Comparison of ENCODE assay signal across 1 cellular context in the genomic region with DNA sequence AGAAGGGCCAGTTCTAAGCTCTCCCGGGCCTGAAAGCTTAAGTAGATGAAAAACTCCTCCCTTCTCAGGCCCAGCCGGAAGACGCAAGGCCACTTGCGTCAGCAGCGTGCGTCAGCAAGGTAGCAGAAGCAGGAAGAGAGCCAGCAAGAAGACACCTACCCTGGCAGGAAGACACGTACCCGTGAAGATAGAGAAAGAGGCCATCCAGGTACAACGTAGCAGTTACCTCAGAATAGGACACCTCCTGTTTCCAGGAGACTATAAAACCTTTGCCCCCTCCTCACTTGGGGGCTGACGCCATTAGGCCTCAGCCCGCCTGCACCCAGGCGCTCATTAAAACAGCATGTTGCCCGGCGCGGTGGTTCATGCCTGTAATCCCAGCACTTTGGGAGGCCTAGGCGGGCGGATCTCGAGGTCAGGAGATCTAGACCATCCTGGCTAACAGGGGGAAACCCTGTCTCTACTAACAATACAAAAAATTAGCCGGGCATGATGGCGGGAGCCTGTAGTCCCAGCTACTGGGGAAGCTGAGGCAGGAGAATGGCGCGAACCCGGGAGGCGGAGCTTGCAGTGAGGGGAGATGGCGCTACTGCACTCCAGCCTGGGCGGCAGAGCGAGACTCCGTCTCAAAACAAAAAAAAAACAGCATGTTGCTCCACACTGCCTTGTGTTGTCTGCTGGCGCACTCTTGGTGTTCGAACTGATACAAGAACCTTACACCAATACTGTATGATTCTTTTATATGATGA.
TF ChIP-seq lines count a peak whose summit lies in the region.

No MANE protein-coding gene starts in this region.

TF ChIP-seq in K562, 482 proteins besides CTCF, POLR2A, EP300 and RAD21 (continued from another document):
- TF ChIP-seq, protein P1, sequence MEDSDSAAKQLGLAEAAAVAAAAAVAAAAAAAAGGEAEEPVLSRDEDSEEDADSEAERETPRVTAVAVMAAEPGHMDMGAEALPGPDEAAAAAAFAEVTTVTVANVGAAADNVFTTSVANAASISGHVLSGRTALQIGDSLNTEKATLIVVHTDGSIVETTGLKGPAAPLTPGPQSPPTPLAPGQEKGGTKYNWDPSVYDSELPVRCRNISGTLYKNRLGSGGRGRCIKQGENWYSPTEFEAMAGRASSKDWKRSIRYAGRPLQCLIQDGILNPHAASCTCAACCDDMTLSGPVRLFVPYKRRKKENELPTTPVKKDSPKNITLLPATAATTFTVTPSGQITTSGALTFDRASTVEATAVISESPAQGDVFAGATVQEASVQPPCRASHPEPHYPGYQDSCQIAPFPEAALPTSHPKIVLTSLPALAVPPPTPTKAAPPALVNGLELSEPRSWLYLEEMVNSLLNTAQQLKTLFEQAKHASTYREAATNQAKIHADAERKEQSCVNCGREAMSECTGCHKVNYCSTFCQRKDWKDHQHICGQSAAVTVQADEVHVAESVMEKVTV (CRISPR knock-in tag; IDR thresholded peaks at IDR 0.05): no peak
- no peak for TF ChIP-seq ZNF79 (CRISPR knock-in tag; IDR thresholded peaks at IDR 0.05; ENCODE audit: low read depth)
- TF ChIP-seq FOXA1 (IDR thresholded peaks at IDR 0.05; ENCODE audit: borderline replicate concordance): no peak
- TF ChIP-seq, protein P2, sequence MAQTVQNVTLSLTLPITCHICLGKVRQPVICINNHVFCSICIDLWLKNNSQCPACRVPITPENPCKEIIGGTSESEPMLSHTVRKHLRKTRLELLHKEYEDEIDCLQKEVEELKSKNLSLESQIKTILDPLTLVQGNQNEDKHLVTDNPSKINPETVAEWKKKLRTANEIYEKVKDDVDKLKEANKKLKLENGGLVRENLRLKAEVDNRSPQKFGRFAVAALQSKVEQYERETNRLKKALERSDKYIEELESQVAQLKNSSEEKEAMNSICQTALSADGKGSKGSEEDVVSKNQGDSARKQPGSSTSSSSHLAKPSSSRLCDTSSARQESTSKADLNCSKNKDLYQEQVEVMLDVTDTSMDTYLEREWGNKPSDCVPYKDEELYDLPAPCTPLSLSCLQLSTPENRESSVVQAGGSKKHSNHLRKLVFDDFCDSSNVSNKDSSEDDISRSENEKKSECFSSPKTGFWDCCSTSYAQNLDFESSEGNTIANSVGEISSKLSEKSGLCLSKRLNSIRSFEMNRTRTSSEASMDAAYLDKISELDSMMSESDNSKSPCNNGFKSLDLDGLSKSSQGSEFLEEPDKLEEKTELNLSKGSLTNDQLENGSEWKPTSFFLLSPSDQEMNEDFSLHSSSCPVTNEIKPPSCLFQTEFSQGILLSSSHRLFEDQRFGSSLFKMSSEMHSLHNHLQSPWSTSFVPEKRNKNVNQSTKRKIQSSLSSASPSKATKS (CRISPR knock-in tag; IDR thresholded peaks at IDR 0.05): no peak
- no peak for TF ChIP-seq ZNF696 (CRISPR knock-in tag; conservative IDR thresholded peaks at IDR 0.05)
- TF ChIP-seq ZNF146 (CRISPR knock-in tag; IDR thresholded peaks at IDR 0.05; ENCODE audit: unreplicated experiment): no peak
- TF ChIP-seq NRF1 (conservative IDR thresholded peaks at IDR 0.05 in 1 of 2, IDR thresholded peaks at IDR 0.05 in 1 of 2): peak; percentile 70 to 74
- no peak for TF ChIP-seq ZNF778 (CRISPR knock-in tag; IDR thresholded peaks at IDR 0.05)
- no peak for TF ChIP-seq ESRRA (IDR thresholded peaks at IDR 0.05; ENCODE audit: borderline replicate concordance, low read depth)
- peak; percentile 82 for TF ChIP-seq POLR2H (tag; IDR thresholded peaks at IDR 0.05; ENCODE audit: low read depth)
- TF ChIP-seq, protein P3, sequence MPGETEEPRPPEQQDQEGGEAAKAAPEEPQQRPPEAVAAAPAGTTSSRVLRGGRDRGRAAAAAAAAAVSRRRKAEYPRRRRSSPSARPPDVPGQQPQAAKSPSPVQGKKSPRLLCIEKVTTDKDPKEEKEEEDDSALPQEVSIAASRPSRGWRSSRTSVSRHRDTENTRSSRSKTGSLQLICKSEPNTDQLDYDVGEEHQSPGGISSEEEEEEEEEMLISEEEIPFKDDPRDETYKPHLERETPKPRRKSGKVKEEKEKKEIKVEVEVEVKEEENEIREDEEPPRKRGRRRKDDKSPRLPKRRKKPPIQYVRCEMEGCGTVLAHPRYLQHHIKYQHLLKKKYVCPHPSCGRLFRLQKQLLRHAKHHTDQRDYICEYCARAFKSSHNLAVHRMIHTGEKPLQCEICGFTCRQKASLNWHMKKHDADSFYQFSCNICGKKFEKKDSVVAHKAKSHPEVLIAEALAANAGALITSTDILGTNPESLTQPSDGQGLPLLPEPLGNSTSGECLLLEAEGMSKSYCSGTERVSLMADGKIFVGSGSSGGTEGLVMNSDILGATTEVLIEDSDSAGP (CRISPR knock-in tag; IDR thresholded peaks at IDR 0.05): no peak
- TF ChIP-seq ZKSCAN8 (CRISPR knock-in tag; IDR thresholded peaks at IDR 0.05): no peak
TF ChIP-seq in K562: peak in this region for 89.
